In the genomic region with DNA sequence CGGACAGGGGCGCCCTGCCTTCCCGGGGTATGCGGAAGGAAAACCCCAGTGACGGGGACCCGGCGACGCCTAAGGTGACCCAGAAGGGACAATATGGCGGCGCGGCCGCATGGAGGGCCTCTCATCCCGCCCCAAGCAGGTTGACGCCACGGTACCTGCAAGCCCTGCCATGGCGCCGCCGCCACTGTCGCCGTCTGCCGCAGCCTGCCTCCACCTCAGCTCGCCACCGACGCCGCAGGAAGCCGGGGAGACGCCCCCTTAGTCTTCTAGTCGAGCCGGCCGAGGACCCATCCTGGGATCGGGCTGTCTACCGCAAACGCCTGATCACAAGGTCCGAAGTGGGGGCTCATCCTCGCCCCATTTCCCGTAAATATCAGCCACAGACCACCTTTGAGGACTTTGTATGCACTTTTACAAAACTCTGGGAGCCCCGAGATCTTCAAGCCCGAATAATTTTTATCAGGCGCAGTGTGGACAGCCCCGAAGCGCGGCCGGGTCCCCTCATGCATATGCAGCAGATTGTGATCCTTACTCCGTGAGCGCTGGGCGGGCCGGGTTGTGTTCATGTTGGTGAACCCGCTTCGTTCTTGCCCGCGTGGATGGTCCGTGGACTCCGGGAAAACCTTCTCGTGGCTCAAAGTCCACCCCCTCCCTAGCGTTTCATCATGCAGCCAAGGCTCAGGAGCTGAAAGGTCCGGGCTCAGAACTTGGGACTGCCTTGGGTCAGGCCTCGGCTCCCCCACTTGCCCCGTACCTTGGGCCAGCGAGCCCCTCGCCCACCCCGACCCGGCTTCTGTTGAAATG, we compare ENCODE assay signal across 8 cellular contexts. TPM values are rescaled to one million over a fixed set of nuclear protein-coding genes. Genes with fewer than 3 reads are reported as not detected.
DNase-seq lines count a peak whose midpoint lies in the region; ATAC-seq and TF ChIP-seq lines count a peak whose summit lies in the region.

A gene with protein sequence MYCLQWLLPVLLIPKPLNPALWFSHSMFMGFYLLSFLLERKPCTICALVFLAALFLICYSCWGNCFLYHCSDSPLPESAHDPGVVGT (minus strand): TSS at position 239 of the 804 bp plus-strand sequence. CDS start 8,702 bp downstream, outside the sequence.

- ATAC-seq in GM21528 (IDR thresholded peaks at IDR 0.05; ENCODE audit: low FRiP score, unreplicated experiment): peak; percentile 78

- peaks cover 4% of the 10 kb centered on the region for H3K9me3 Mint-ChIP-seq in Calu3 (ENCODE audit: low read depth, unreplicated experiment)

- H3K27ac Mint-ChIP-seq in Calu3 (ENCODE audit: unreplicated experiment): peak within 1 kb of the TSS; percentile 100

- H3K36me3 Mint-ChIP-seq in Calu3 (ENCODE audit: insufficient read depth, unreplicated experiment): peaks cover 55% of the 10 kb centered on the region

- DNase-seq in Calu3 (peak; percentile 92), OCI-M2 (lab: John Stamatoyannopoulos, UW; ENCODE audit: unreplicated experiment) (peak; percentile 94), activated T-cell treated with anti-CD3 and anti-CD28 coated beads for 48 hours (ENCODE audit: low read depth) (peak; percentile 85), epithelial cell of prostate (ENCODE audit: low read depth, low spot score) (no peak), mucosa of gallbladder (ENCODE audit: low spot score) (peak; percentile 89)
- DNase-seq in Jurkat, Clone E6-1 (ENCODE audit: low read depth, low spot score): peak; percentile 80
- DNase-seq in stimulated activated CD8-positive, alpha-beta memory T cell treated with anti-CD3 and anti-CD28 coated beads, Interleukin-4, amount 100 ng/mL, for 24 hours (ENCODE audit: low read depth): peak; percentile 83

- BruUV-seq in Calu3 (replicated peaks; lab: Mats Ljungman, UMichigan): no TSS peak

- intact Hi-C loops in Calu3 (cut with micrococcal nuclease; ENCODE audit: unreplicated experiment): loop anchor here (5.0 kb wide), 1 partner anchor 191 kb away; no protein-coding TSS in a partner anchor

- TF ChIP-seq CTCF in Calu3 (IDR thresholded peaks at IDR 0.05; ENCODE audit: unreplicated experiment): no peak

- H3K27me3 Mint-ChIP-seq in Calu3 (ENCODE audit: unreplicated experiment): peaks cover 48% of the 10 kb centered on the region

- H3K4me1 Mint-ChIP-seq in Calu3 (ENCODE audit: low read depth, unreplicated experiment): peaks cover 40% of the 10 kb centered on the region

- H3K4me3 Mint-ChIP-seq in Calu3 (ENCODE audit: low read depth, unreplicated experiment): peak within 1 kb of the TSS; percentile 91

- peak within 1 kb of the TSS; percentile 92 for H3K4me3 ChIP-seq in Jurkat, Clone E6-1 (ENCODE audit: low read length)

- peak within 1 kb of the TSS; percentile 94 for H3K27ac ChIP-seq in epithelial cell of prostate

- CTCF ChIA-PET in Calu3 (lab: Charles Lee): interaction anchor here (0.5 to 0.7 kb wide), 4 partner anchors 255 to 456 kb away, joined by 3 to 6 read pairs (median 4); no protein-coding TSS in a partner anchor

RNA-seq across cellular contexts. Expression of the gene that starts here (rescaled TPM):
- total RNA-seq in Calu3 (2022) (90.4 and 114 TPM in 2 replicates), mucosa of gallbladder (90.3 TPM)
- polyA plus RNA-seq in Jurkat, Clone E6-1 (2012; ENCODE audit: insufficient read depth, insufficient read length): 24.7 TPM
